Comparison of ENCODE assay signal across 32 cellular contexts in genomic region chr1:210912752-210913151, GRCh38.
DNase-seq lines count a peak whose midpoint lies in the region; ATAC-seq, FAIRE-seq and TF ChIP-seq lines count a peak whose summit lies in the region.
"Had no signal": no experiment of that assay in that cellular context is flagged by ENCODE, and none has a peak within 500 bp of the region (broad histone marks: within the 10 kb centered on the region; RNA-seq: fewer than 3 reads in every experiment).

No MANE protein-coding gene starts in this region.

- no peak overlapping the region for H3K4me3 Mint-ChIP-seq in progenitor cell of endocrine pancreas (ENCODE audit: low read depth)
- H3K4me3 Mint-ChIP-seq: B cell; CD14-positive monocyte; CD4-positive, alpha-beta memory T cell; CD4-positive, alpha-beta T cell; CD4-positive, CD25-positive, alpha-beta regulatory T cell; CD8-positive, alpha-beta memory T cell; CD8-positive, alpha-beta T cell had no signal

- intact Hi-C loops in HepG2 (cut with micrococcal nuclease; ENCODE audit: unreplicated experiment) (no loop called here), right lobe of liver (cut with DNase I) (no loop called here)

- TF ChIP-seq RAD21 in HepG2 (CRISPR knock-in tag; IDR thresholded peaks at IDR 0.05): no peak

- H3K27me3 Mint-ChIP-seq in progenitor cell of endocrine pancreas: no peaks in the 10 kb centered on the region
- H3K27me3 Mint-ChIP-seq: CD4-positive, CD25-positive, alpha-beta regulatory T cell had no signal

- no peaks in the 10 kb centered on the region for H3K9me3 ChIP-seq in HepG2 (ENCODE audit: low read length)
- no peaks in the 10 kb centered on the region for H3K9me3 ChIP-seq in right lobe of liver
- H3K9me3 ChIP-seq: A549; BE2C; BLaER1; BLaER1 treated with 17β-estradiol and CSF1 and Interleukin-3, amounts not matched to agents 10 nM and 100 nM; Caco-2 had no signal

- H3K9ac ChIP-seq in HepG2 (ENCODE audit: insufficient read depth, low read depth, low read length): no peak overlapping the region
- H3K9ac ChIP-seq: BLaER1; BLaER1 treated with 17β-estradiol and CSF1 and Interleukin-3, amounts not matched to agents 10 nM and 100 nM had no signal

- H3K9me3 Mint-ChIP-seq in progenitor cell of endocrine pancreas (ENCODE audit: low read depth): no peaks in the 10 kb centered on the region
- H3K9me3 Mint-ChIP-seq: CD4-positive, alpha-beta T cell; CD4-positive, CD25-positive, alpha-beta regulatory T cell; CD8-positive, alpha-beta T cell had no signal

- H3K27ac ChIP-seq in HepG2 (ENCODE audit: extremely low read length, insufficient read depth, low read length) (no peak overlapping the region), right lobe of liver (no peak overlapping the region)
- H3K27ac ChIP-seq: 22Rv1; A549; BLaER1; BLaER1 treated with 17β-estradiol and CSF1 and Interleukin-3, amounts not matched to agents 10 nM and 100 nM; C4-2B had no signal

- no peak for TF ChIP-seq POLR2A in HepG2 (IDR thresholded peaks at IDR 0.05; ENCODE audit: insufficient read depth in 1 of 2, low read depth in 2 of 2, low read length in 2 of 2)
- no peak for TF ChIP-seq POLR2A in right lobe of liver (IDR thresholded peaks at IDR 0.05)

- in situ Hi-C loops in HepG2 (cut with HindIII; ENCODE audit: extremely low pct_ligation_motif_present, low pct_unique_long_range_greater_than_20kb): no loop called here

- H3K36me3 ChIP-seq in HepG2 (replicated peaks in 1 of 2; ENCODE audit: control insufficient read depth in 1 of 2, insufficient read depth in 2 of 2, low read length in 2 of 2) (no peaks in the 10 kb centered on the region), right lobe of liver (no peaks in the 10 kb centered on the region)
- H3K36me3 ChIP-seq: BE2C; BLaER1; BLaER1 treated with 17β-estradiol and CSF1 and Interleukin-3, amounts not matched to agents 10 nM and 100 nM had no signal

- H3K79me2 ChIP-seq in HepG2 (ENCODE audit: insufficient read depth, low read length): no peaks in the 10 kb centered on the region

- no peaks in the 10 kb centered on the region for H3K36me3 Mint-ChIP-seq in progenitor cell of endocrine pancreas (ENCODE audit: insufficient read depth)
- H3K36me3 Mint-ChIP-seq: CD14-positive monocyte; CD4-positive, alpha-beta memory T cell; CD4-positive, CD25-positive, alpha-beta regulatory T cell; CD8-positive, alpha-beta memory T cell; CD8-positive, alpha-beta T cell had no signal

- H3K4me1 ChIP-seq in HepG2 (ENCODE audit: insufficient read depth, low read length) (no peaks in the 10 kb centered on the region), right lobe of liver (peaks cover 0 to 32% (median 14%) of the 10 kb centered on the region in 4 donors)
- H3K4me1 ChIP-seq: BLaER1; BLaER1 treated with 17β-estradiol and CSF1 and Interleukin-3, amounts not matched to agents 10 nM and 100 nM; Caco-2 had no signal

- TF ChIP-seq CTCF in HepG2 (CRISPR knock-in tag; IDR thresholded peaks at IDR 0.05): no peak
- TF ChIP-seq CTCF in right lobe of liver (IDR thresholded peaks at IDR 0.05): no peak
- TF ChIP-seq CTCF in progenitor cell of endocrine pancreas (IDR thresholded peaks at IDR 0.05; ENCODE audit: unreplicated experiment): no peak

- CTCF ChIA-PET in HepG2 (lab: Yijun Ruan, JAX; ENCODE audit: low intra/inter-chr PET ratio, low total read pairs): no interaction called here

- no peak overlapping the region for H2AFZ ChIP-seq in HepG2 (ENCODE audit: low read length)

- H3K4me2 ChIP-seq in HepG2 (ENCODE audit: low read depth, low read length): no peak overlapping the region
- H3K4me2 ChIP-seq: A549; BLaER1; BLaER1 treated with 17β-estradiol and CSF1 and Interleukin-3, amounts not matched to agents 10 nM and 100 nM had no signal

- POLR2A ChIA-PET in HepG2 (lab: Yijun Ruan, JAX): no interaction called here

- WGBS in HepG2 (ENCODE audit: low lambda C conversion rate): 33% methylated on average over 2 of the region's 2 CpGs
- WGBS in right lobe of liver (ENCODE audit: insufficient coverage, low coverage, low lambda C conversion rate, missing lambda C conversion rate): 63% methylated on average over 2 of the region's 2 CpGs

- no peak for FAIRE-seq in HepG2 (lab: Jason Lieb, UNC)
- FAIRE-seq: A204.1, A549 had no signal

- peak overlapping the region; percentile 25 for H3K27ac Mint-ChIP-seq in progenitor cell of endocrine pancreas
- H3K27ac Mint-ChIP-seq: B cell; CD14-positive monocyte; CD4-positive, alpha-beta memory T cell; CD4-positive, alpha-beta T cell; CD4-positive, CD25-positive, alpha-beta regulatory T cell; CD8-positive, alpha-beta memory T cell; CD8-positive, alpha-beta T cell had no signal

- H3K4me1 Mint-ChIP-seq in progenitor cell of endocrine pancreas (ENCODE audit: low read depth): peaks cover 14% of the 10 kb centered on the region
- H3K4me1 Mint-ChIP-seq: B cell; CD14-positive monocyte; CD4-positive, alpha-beta memory T cell; CD4-positive, CD25-positive, alpha-beta regulatory T cell; CD8-positive, alpha-beta memory T cell had no signal

- ATAC-seq in HepG2: no peak
- no peak for ATAC-seq in right lobe of liver
- ATAC-seq: A549; CD8-positive, alpha-beta T cell had no signal

- TF ChIP-seq EP300 in HepG2 (IDR thresholded peaks at IDR 0.05; ENCODE audit: low read depth in 2 of 2, low read length in 2 of 2) (no peak), HepG2 (CRISPR knock-in tag; IDR thresholded peaks at IDR 0.05; ENCODE audit: borderline replicate concordance) (no peak)

- no TSS peak for BruUV-seq in HepG2 (replicated peaks; lab: Mats Ljungman, UMichigan)

- no peak for DNase-seq in HepG2 (ENCODE audit: low spot score)
- DNase-seq in right lobe of liver: no peak
- DNase-seq in progenitor cell of endocrine pancreas (ENCODE audit: low spot score, unreplicated experiment): no peak
- no peak for DNase-seq in NCI-H1417 (lab: John Stamatoyannopoulos, UW)
- DNase-seq: 8988T; ACHN; AML-193; BE2C; C1 segment of cervical spinal cord; Caco-2; Calu3; CD4-positive, alpha-beta memory T cell; CD4-positive, alpha-beta T cell; CD4-positive, CD25-positive, alpha-beta regulatory T cell; CD8-positive, alpha-beta memory T cell; CD8-positive, alpha-beta T cell; COR-L47; DMS 273 treated with DMSO at 0.1 percent for 48 hours; DMS153; DMS53; DMS79; DMS79 treated with DMSO at 0.1 percent for 48 hours; DND-41; EL had no signal

- no peak overlapping the region for H3K4me3 ChIP-seq in HepG2 (replicated peaks in 1 of 3; ENCODE audit: insufficient read depth in 1 of 3, low read depth in 2 of 3, low read length in 3 of 3)
- H3K4me3 ChIP-seq in right lobe of liver: no peak overlapping the region
- H3K4me3 ChIP-seq: A549; BLaER1; BLaER1 treated with 17β-estradiol and CSF1 and Interleukin-3, amounts not matched to agents 10 nM and 100 nM had no signal

- no peaks in the 10 kb centered on the region for H3K27me3 ChIP-seq in HepG2 (ENCODE audit: control insufficient read depth in 1 of 2, insufficient read depth in 2 of 2, low read length in 2 of 2)
- no peaks in the 10 kb centered on the region for H3K27me3 ChIP-seq in right lobe of liver
- H3K27me3 ChIP-seq: BE2C; BLaER1; BLaER1 treated with 17β-estradiol and CSF1 and Interleukin-3, amounts not matched to agents 10 nM and 100 nM had no signal

- H4K20me1 ChIP-seq in HepG2 (ENCODE audit: insufficient read depth, low read length): no peaks in the 10 kb centered on the region
- H4K20me1 ChIP-seq: BLaER1; BLaER1 treated with 17β-estradiol and CSF1 and Interleukin-3, amounts not matched to agents 10 nM and 100 nM had no signal

TF ChIP-seq in HepG2, 621 proteins besides CTCF, POLR2A, EP300 and RAD21:
- no peak for TF ChIP-seq ZNF556 (CRISPR knock-in tag; IDR thresholded peaks at IDR 0.05; ENCODE audit: borderline replicate concordance)
- TF ChIP-seq CREB1 (IDR thresholded peaks at IDR 0.05): peak; percentile 96
- TF ChIP-seq CREB1 (CRISPR knock-in tag; IDR thresholded peaks at IDR 0.05): no peak
- TF ChIP-seq ATF7 (IDR thresholded peaks at IDR 0.05): peak; percentile 92
- TF ChIP-seq ATF7 (CRISPR knock-in tag; IDR thresholded peaks at IDR 0.05): no peak
- no peak for TF ChIP-seq ZNF121 (CRISPR knock-in tag; IDR thresholded peaks at IDR 0.05)
- no peak for TF ChIP-seq SNRNP70 (IDR thresholded peaks at IDR 0.05; ENCODE audit: low read depth, low read length)
TF ChIP-seq in HepG2: peak in this region for 2.
